ENCODE assay signal across 15 cellular contexts in the genomic region with DNA sequence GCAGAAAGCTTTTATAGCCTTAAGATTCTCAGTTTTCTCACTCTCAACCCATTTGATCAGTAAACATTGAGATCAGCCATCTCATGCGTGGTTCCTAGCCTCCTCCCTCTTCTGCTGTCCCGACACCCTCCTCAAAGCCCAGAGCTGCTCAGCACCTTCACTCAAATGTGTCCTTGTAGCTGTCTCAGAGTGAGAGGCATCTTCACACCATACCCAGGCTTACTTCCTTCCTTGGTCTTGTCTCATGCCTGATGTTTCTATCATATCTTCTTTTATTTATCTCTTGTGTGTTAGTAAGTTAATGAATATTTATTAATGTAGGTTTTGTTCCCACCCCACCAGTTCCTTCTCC.
DNase-seq lines count a peak whose midpoint lies in the region; ATAC-seq and TF ChIP-seq lines count a peak whose summit lies in the region.
"Had no signal": no experiment of that assay in that cellular context is flagged by ENCODE, and none has a peak within 500 bp of the region (broad histone marks: within the 10 kb centered on the region; RNA-seq: fewer than 3 reads in every experiment).

No MANE protein-coding gene starts in this region.

- H3K79me2 ChIP-seq in OCI-LY1 (ENCODE audit: insufficient read depth, low read length) = no peaks in the 10 kb centered on the region

- H3K27me3 ChIP-seq in GM06990 (replicated peaks; ENCODE audit: control insufficient read depth, insufficient read depth, low read length) (no peaks in the 10 kb centered on the region), OCI-LY1 (ENCODE audit: insufficient read depth, low read length) (no peaks in the 10 kb centered on the region)
- H3K27me3 ChIP-seq: heart right ventricle, uterus had no signal

- H3K36me3 ChIP-seq in GM06990 (ENCODE audit: control insufficient read depth, insufficient read depth, low read length) (no peaks in the 10 kb centered on the region), OCI-LY1 (ENCODE audit: insufficient read depth, low read length) (no peaks in the 10 kb centered on the region)
- H3K36me3 ChIP-seq: heart right ventricle, uterus had no signal

- ATAC-seq in HG02973 (IDR thresholded peaks at IDR 0.05; ENCODE audit: unreplicated experiment) (peak; percentile 39), GM19023 (IDR thresholded peaks at IDR 0.05; ENCODE audit: unreplicated experiment) (no peak)
- ATAC-seq: heart right ventricle had no signal

- H3K9me2 ChIP-seq in OCI-LY1 (ENCODE audit: low read depth, low read length) = no peaks in the 10 kb centered on the region

- H3K27ac ChIP-seq in OCI-LY1 (ENCODE audit: low read depth, low read length, poor library complexity, severe bottlenecking) = peak overlapping the region; percentile 93
- H3K27ac ChIP-seq: heart right ventricle, uterus had no signal

- H3K4me1 ChIP-seq in OCI-LY1 (ENCODE audit: insufficient read depth, low read length, severe bottlenecking) = peaks cover 56% of the 10 kb centered on the region
- H3K4me1 ChIP-seq: uterus had no signal

- H4K20me1 ChIP-seq in OCI-LY1 (ENCODE audit: insufficient read depth, low read length) = no peaks in the 10 kb centered on the region

- DNase-seq in GM06990 (ENCODE audit: extremely low read depth, insufficient read length) = peak; percentile 32
- DNase-seq in GM20000 (ENCODE audit: low spot score) = peak; percentile 12
- DNase-seq in glomerular visceral epithelial cell (ENCODE audit: extremely low spot score) = no peak
- no peak for DNase-seq in lower leg skin (ENCODE audit: low spot score in 2 of 2)
- no peak for DNase-seq in NCI-H2227 (lab: John Stamatoyannopoulos, UW; ENCODE audit: unreplicated experiment)
- DNase-seq: endodermal cell, heart right ventricle, NCI-H1048, NCI-H526, SIG-M5, small intestine, uterus had no signal

- no peak overlapping the region for H2AFZ ChIP-seq in OCI-LY1 (ENCODE audit: low read length)

- H3K4me2 ChIP-seq in OCI-LY1 (ENCODE audit: low read length) = no peak overlapping the region; the same call in 1 of the 2 replicates

- H3K4me3 ChIP-seq in GM06990 (replicated peaks; ENCODE audit: low read depth, low read length) = no peak overlapping the region
- H3K4me3 ChIP-seq in OCI-LY1 (ENCODE audit: low read depth, low read length, poor library complexity, severe bottlenecking) = no peak overlapping the region
- no peak overlapping the region for H3K4me3 ChIP-seq in lower leg skin (ENCODE audit: low read depth, poor library complexity, severe bottlenecking)
- H3K4me3 ChIP-seq: heart right ventricle, uterus had no signal

- TF ChIP-seq CTCF in GM06990 (IDR thresholded peaks at IDR 0.05; ENCODE audit: insufficient read depth, low read length, poor library complexity, severe bottlenecking) (no peak), GM20000 (IDR thresholded peaks at IDR 0.05; ENCODE audit: extremely low read depth, missing control alignments) (no peak), OCI-LY1 (IDR thresholded peaks at IDR 0.05; ENCODE audit: low read length) (no peak), lower leg skin (IDR thresholded peaks at IDR 0.05) (no peak)

- no peak overlapping the region; the same call in 1 of the 2 replicates for H3K9ac ChIP-seq in OCI-LY1 (ENCODE audit: low read length)

- TF ChIP-seq POLR2A in lower leg skin (IDR thresholded peaks at IDR 0.05) = no peak

- H3K9me3 ChIP-seq in OCI-LY1 (ENCODE audit: low read length) = no peaks in the 10 kb centered on the region
- H3K9me3 ChIP-seq: heart right ventricle, uterus had no signal

- WGBS in lower leg skin, 2 donors = 94 to 98% methylated on average over 2 of the region's 2 CpGs

- intact Hi-C loops in lower leg skin (cut with DNase I; ENCODE audit: low total_unique reads) = loop anchor here (5.0 to 10.0 kb wide), 2 partner anchors 145 to 912 kb away; a partner anchor contains a TSS

- H3F3A ChIP-seq in OCI-LY1 (ENCODE audit: insufficient read depth, low read length) = no peaks in the 10 kb centered on the region

Comparison
In these comparisons a context has a peak if more than half of its experiments do, and no peak if none do; other contexts are left out.
1. DNase-seq: peak in GM06990 (single experiment) and GM20000 (single experiment); none in glomerular visceral epithelial cell (single experiment), lower leg skin (0 of 2) and NCI-H2227 (single experiment).